In genomic region chr11:10371926-10372641, GRCh38 we compare ENCODE assay signal across 24 cellular contexts.
"Had no signal": no experiment of that assay in that cellular context is flagged by ENCODE, and none has a peak within 500 bp of the region (broad histone marks: within the 10 kb centered on the region; RNA-seq: fewer than 3 reads in every experiment).

No MANE protein-coding gene starts in this region.

- DNase-seq: activated B cell treated with CpG ODN at 0.5 μM for 24 hours; activated CD4-positive, alpha-beta T cell treated with anti-CD3 and anti-CD28 coated beads for 36 hours; activated CD4-positive, alpha-beta T cell treated with anti-CD3 and anti-CD28 coated beads, Interleukin-2, amount 50 U/mL, for 4 hours; activated CD8-positive, alpha-beta memory T cell treated with anti-CD3 and anti-CD28 coated beads for 24 hours; activated CD8-positive, alpha-beta memory T cell treated with anti-CD3 and anti-CD28 coated beads, Interleukin-2, amount 50 U/mL, for 48 hours; activated naive CD4-positive, alpha-beta T cell treated with Interleukin-2 at 50 U/mL for 16 hours; activated naive CD8-positive, alpha-beta T cell treated with anti-CD3 and anti-CD28 coated beads for 36 hours; activated T-cell treated with anti-CD3 and anti-CD28 coated beads, Interleukin-2, amount 50 U/mL, for 4 hours; amniotic stem cell; endodermal cell; kidney; midbrain; stimulated activated CD4-positive, alpha-beta T cell treated with anti-CD3 and anti-CD28 coated beads, Interleukin-12 subunit alpha, Interleukin-12 subunit beta, amount 100 ng/mL, for 4 hours; stimulated activated CD4-positive, alpha-beta T cell treated with anti-CD3 and anti-CD28 coated beads, Interleukin-4, amount 100 ng/mL, for 4 hours; stimulated activated naive CD8-positive, alpha-beta T cell treated with anti-CD3 and anti-CD28 coated beads, Interleukin-15, Interleukin-2, amounts not matched to agents 100 U/mL and 50 U/mL, for 24 hours; substantia nigra; SW 1271; T-helper 17 cell; tibial artery had no signal

- H3K27ac ChIP-seq: prostate gland, tibial artery had no signal

- H3K36me3 ChIP-seq: breast epithelium, prostate gland, tibial artery had no signal

- H3K9me3 ChIP-seq: breast epithelium, prostate gland, tibial artery had no signal

- H3K27me3 ChIP-seq: breast epithelium, tibial artery had no signal

- H3K4me1 ChIP-seq: breast epithelium, prostate gland had no signal

- ATAC-seq: activated CD4-positive, alpha-beta T cell treated with anti-CD3 and anti-CD28 coated beads for 36 hours; activated T-cell treated with anti-CD3 and anti-CD28 coated beads, Interleukin-2, amount 50 U/mL, for 4 hours; natural killer cell treated with Interleukin-12 subunit alpha and Interleukin-12 subunit beta and Interleukin-15 and Interleukin-18, amount 100 ng/mL, for 72 hours; stimulated activated naive CD8-positive, alpha-beta T cell treated with anti-CD3 and anti-CD28 coated beads, Interleukin-15, Interleukin-2, amounts not matched to agents 100 U/mL and 50 U/mL, for 24 hours; T-helper 17 cell had no signal

- H3K9me3 Mint-ChIP-seq: activated B cell treated with CpG ODN at 0.5 μM for 24 hours; activated T-helper 2 cell treated with anti-CD3 and anti-CD28 coated beads, Interferon-gamma antibody, Interleukin-2, Interleukin-4, amounts not matched to agents 10 μg/mL and 5 μg/mL and 100 μg/mL, durations not matched to agents 14 hours and 24 hours and 36 hours; natural killer cell treated with Interleukin-12 subunit alpha and Interleukin-12 subunit beta and Interleukin-15 and Interleukin-18, amount 100 ng/mL, for 72 hours had no signal

- H3K27ac Mint-ChIP-seq: activated B cell treated with CpG ODN at 0.5 μM for 24 hours; activated CD4-positive, alpha-beta T cell treated with anti-CD3 and anti-CD28 coated beads for 36 hours; activated naive CD8-positive, alpha-beta T cell treated with anti-CD3 and anti-CD28 coated beads for 36 hours; activated T-helper 2 cell treated with anti-CD3 and anti-CD28 coated beads, Interferon-gamma antibody, Interleukin-2, Interleukin-4, amounts not matched to agents 10 μg/mL and 5 μg/mL and 100 μg/mL, durations not matched to agents 14 hours and 24 hours and 36 hours; endodermal cell; natural killer cell treated with Interleukin-12 subunit alpha and Interleukin-12 subunit beta and Interleukin-15 and Interleukin-18, amount 100 ng/mL, for 72 hours; T-helper 17 cell had no signal

- H3K4me3 ChIP-seq: breast epithelium, coronary artery, prostate gland, tibial artery had no signal

- H3K36me3 Mint-ChIP-seq: activated naive CD8-positive, alpha-beta T cell treated with anti-CD3 and anti-CD28 coated beads for 36 hours; natural killer cell treated with Interleukin-12 subunit alpha and Interleukin-12 subunit beta and Interleukin-15 and Interleukin-18, amount 100 ng/mL, for 72 hours had no signal

- H3K4me1 Mint-ChIP-seq: activated B cell treated with CpG ODN at 0.5 μM for 24 hours; activated naive CD8-positive, alpha-beta T cell treated with anti-CD3 and anti-CD28 coated beads for 36 hours; endodermal cell; T-helper 17 cell had no signal

- H3K4me3 Mint-ChIP-seq: activated B cell treated with CpG ODN at 0.5 μM for 24 hours; activated CD4-positive, alpha-beta T cell treated with anti-CD3 and anti-CD28 coated beads for 36 hours; activated naive CD8-positive, alpha-beta T cell treated with anti-CD3 and anti-CD28 coated beads for 36 hours; activated T-cell treated with anti-CD3 and anti-CD28 coated beads, Interleukin-2, amount 50 U/mL, for 4 hours; endodermal cell; natural killer cell treated with Interleukin-12 subunit alpha and Interleukin-12 subunit beta and Interleukin-15 and Interleukin-18, amount 100 ng/mL, for 72 hours; T-helper 17 cell had no signal
